In genomic region chr5:32443145-32443540, GRCh38 we compare ENCODE assay signal across 8 cellular contexts. TPM values are rescaled to one million over a fixed set of nuclear protein-coding genes. Genes with fewer than 3 reads are reported as not detected.
DNase-seq lines count a peak whose midpoint lies in the region; ATAC-seq lines count a peak whose summit lies in the region.

No MANE protein-coding gene starts in this region.

- H3K27me3 ChIP-seq in iPS DF 6.9 (ENCODE audit: control insufficient read depth, insufficient read depth, low read length) = peaks cover 6% of the 10 kb centered on the region; the same call in 1 of the 2 replicates

- peaks cover 31% of the 10 kb centered on the region for H3K4me1 Mint-ChIP-seq in activated T-helper 2 cell treated with anti-CD3 and anti-CD28 coated beads, Interferon-gamma antibody, Interleukin-2, Interleukin-4, amounts not matched to agents 10 μg/mL and 5 μg/mL and 100 μg/mL, durations not matched to agents 14 hours and 24 hours and 36 hours (ENCODE audit: low read depth)

- peak overlapping the region; percentile 93 for H3K27ac Mint-ChIP-seq in activated T-helper 2 cell treated with anti-CD3 and anti-CD28 coated beads, Interferon-gamma antibody, Interleukin-2, Interleukin-4, amounts not matched to agents 10 μg/mL and 5 μg/mL and 100 μg/mL, durations not matched to agents 14 hours and 24 hours and 36 hours

- DNase-seq in Daoy (ENCODE audit: low read depth) = peak; percentile 30
- DNase-seq in activated T-helper 2 cell treated with anti-CD3 and anti-CD28 coated beads, Interferon-gamma antibody, Interleukin-2, Interleukin-4, amounts not matched to agents 10 μg/mL and 5 μg/mL and 100 μg/mL, durations not matched to agents 14 hours and 24 hours and 36 hours (ENCODE audit: low spot score) = peak; percentile 11
- DNase-seq in iPS DF 6.9 (ENCODE audit: low read depth, low spot score) = no peak
- peak; percentile 0 to 25 for DNase-seq in stimulated activated CD4-positive, alpha-beta T cell treated with anti-CD3 and anti-CD28 coated beads, Interleukin-15, amount 100 ng/mL, for 48 hours (ENCODE audit: low read depth in 2 of 2)
- DNase-seq in Ammon's horn (ENCODE audit: low spot score) = no peak
- DNase-seq in NK-92 (lab: John Stamatoyannopoulos, UW; ENCODE audit: unreplicated experiment) = no peak

- no CpG with 5 or more reads among the region's 7 CpGs for WGBS in iPS DF 6.9 (ENCODE audit: insufficient coverage, insufficient read length)

- H3K36me3 ChIP-seq in iPS DF 6.9 (ENCODE audit: control insufficient read depth, insufficient read depth, low read length) = no peaks in the 10 kb centered on the region

- peaks cover 11% of the 10 kb centered on the region for H3K27me3 Mint-ChIP-seq in activated T-helper 2 cell treated with anti-CD3 and anti-CD28 coated beads, Interferon-gamma antibody, Interleukin-2, Interleukin-4, amounts not matched to agents 10 μg/mL and 5 μg/mL and 100 μg/mL, durations not matched to agents 14 hours and 24 hours and 36 hours (ENCODE audit: low read depth)

- no peaks in the 10 kb centered on the region for H3K9me3 ChIP-seq in iPS DF 6.9 (ENCODE audit: control insufficient read depth, insufficient read depth, low read length)

- peak overlapping the region; percentile 98; the same call in 1 of the 2 replicates for H3K4me3 ChIP-seq in iPS DF 6.9 (ENCODE audit: low read length)

- ATAC-seq in GM19468 (IDR thresholded peaks at IDR 0.05; ENCODE audit: extremely low read depth, unreplicated experiment) (peak; percentile 27), HG03575 (IDR thresholded peaks at IDR 0.05; ENCODE audit: extremely low read depth, insufficient number of reproducible peaks, low FRiP score, unreplicated experiment) (peak; percentile 28)

- no peaks in the 10 kb centered on the region for H3K9me3 Mint-ChIP-seq in activated T-helper 2 cell treated with anti-CD3 and anti-CD28 coated beads, Interferon-gamma antibody, Interleukin-2, Interleukin-4, amounts not matched to agents 10 μg/mL and 5 μg/mL and 100 μg/mL, durations not matched to agents 14 hours and 24 hours and 36 hours

- H3K36me3 Mint-ChIP-seq in activated T-helper 2 cell treated with anti-CD3 and anti-CD28 coated beads, Interferon-gamma antibody, Interleukin-2, Interleukin-4, amounts not matched to agents 10 μg/mL and 5 μg/mL and 100 μg/mL, durations not matched to agents 14 hours and 24 hours and 36 hours (ENCODE audit: low read depth) = peaks cover 37% of the 10 kb centered on the region

- intact Hi-C loops in activated T-helper 2 cell treated with anti-CD3 and anti-CD28 coated beads, Interferon-gamma antibody, Interleukin-2, Interleukin-4, amounts not matched to agents 10 μg/mL and 5 μg/mL and 100 μg/mL, durations not matched to agents 14 hours and 24 hours and 36 hours (cut with micrococcal nuclease) = loop anchor here (1.0 to 5.0 kb wide), 5 partner anchors 89 to 271 kb away; partner anchors contain the start of genes GOLPH3 and SUB1

- H3K27ac ChIP-seq in iPS DF 6.9 (ENCODE audit: low read length) = no peak overlapping the region

- peaks cover 2% of the 10 kb centered on the region; the same call in 1 of the 2 replicates for H3K4me1 ChIP-seq in iPS DF 6.9 (ENCODE audit: control insufficient read depth, insufficient read depth, low read length)

- H3K4me3 Mint-ChIP-seq in activated T-helper 2 cell treated with anti-CD3 and anti-CD28 coated beads, Interferon-gamma antibody, Interleukin-2, Interleukin-4, amounts not matched to agents 10 μg/mL and 5 μg/mL and 100 μg/mL, durations not matched to agents 14 hours and 24 hours and 36 hours (ENCODE audit: low read depth) = peak overlapping the region; percentile 93

RNA-seq across cellular contexts. Expression of gene ZFR, which starts 1.4 kb away (rescaled TPM):
- 72.8 and 80.6 TPM in 2 replicates for total RNA-seq in Daoy (2014; rRNA removed; shearing (Covaris generic))
- 68.6 and 69.2 TPM in 2 replicates for total RNA-seq in activated T-helper 2 cell treated with anti-CD3 and anti-CD28 coated beads, Interferon-gamma antibody, Interleukin-2, Interleukin-4, amounts not matched to agents 10 μg/mL and 5 μg/mL and 100 μg/mL, durations not matched to agents 14 hours and 24 hours and 36 hours

Comparison
In these comparisons a context has a peak if more than half of its experiments do, and no peak if none do; other contexts are left out.
1. DNase-seq: peak in Daoy (single experiment), activated T-helper 2 cell treated with anti-CD3 and anti-CD28 coated beads, Interferon-gamma antibody, Interleukin-2, Interleukin-4, amounts not matched to agents 10 μg/mL and 5 μg/mL and 100 μg/mL, durations not matched to agents 14 hours and 24 hours and 36 hours (single experiment) and stimulated activated CD4-positive, alpha-beta T cell treated with anti-CD3 and anti-CD28 coated beads, Interleukin-15, amount 100 ng/mL, for 48 hours (2 of 2); none in iPS DF 6.9 (single experiment), Ammon's horn (single experiment) and NK-92 (single experiment).